1 cellular context compared by ENCODE assay signal in genomic region chr10:22228943-22229755, GRCh38.
TF ChIP-seq lines count a peak whose summit lies in the region.

No MANE protein-coding gene starts in this region.

TF ChIP-seq in WTC11, 78 proteins besides CTCF, POLR2A, EP300 and RAD21 (continued from another document and continues in another):
- TF ChIP-seq STAT6 (CRISPR knock-in tag; conservative IDR thresholded peaks at IDR 0.05; ENCODE audit: low read depth): no peak
- TF ChIP-seq E2F1 (CRISPR knock-in tag; IDR thresholded peaks at IDR 0.05): no peak
- no peak for TF ChIP-seq FOXK1 (CRISPR knock-in tag; IDR thresholded peaks at IDR 0.05)
- TF ChIP-seq RORB (CRISPR knock-in tag; IDR thresholded peaks at IDR 0.05): no peak
- TF ChIP-seq, protein P1, sequence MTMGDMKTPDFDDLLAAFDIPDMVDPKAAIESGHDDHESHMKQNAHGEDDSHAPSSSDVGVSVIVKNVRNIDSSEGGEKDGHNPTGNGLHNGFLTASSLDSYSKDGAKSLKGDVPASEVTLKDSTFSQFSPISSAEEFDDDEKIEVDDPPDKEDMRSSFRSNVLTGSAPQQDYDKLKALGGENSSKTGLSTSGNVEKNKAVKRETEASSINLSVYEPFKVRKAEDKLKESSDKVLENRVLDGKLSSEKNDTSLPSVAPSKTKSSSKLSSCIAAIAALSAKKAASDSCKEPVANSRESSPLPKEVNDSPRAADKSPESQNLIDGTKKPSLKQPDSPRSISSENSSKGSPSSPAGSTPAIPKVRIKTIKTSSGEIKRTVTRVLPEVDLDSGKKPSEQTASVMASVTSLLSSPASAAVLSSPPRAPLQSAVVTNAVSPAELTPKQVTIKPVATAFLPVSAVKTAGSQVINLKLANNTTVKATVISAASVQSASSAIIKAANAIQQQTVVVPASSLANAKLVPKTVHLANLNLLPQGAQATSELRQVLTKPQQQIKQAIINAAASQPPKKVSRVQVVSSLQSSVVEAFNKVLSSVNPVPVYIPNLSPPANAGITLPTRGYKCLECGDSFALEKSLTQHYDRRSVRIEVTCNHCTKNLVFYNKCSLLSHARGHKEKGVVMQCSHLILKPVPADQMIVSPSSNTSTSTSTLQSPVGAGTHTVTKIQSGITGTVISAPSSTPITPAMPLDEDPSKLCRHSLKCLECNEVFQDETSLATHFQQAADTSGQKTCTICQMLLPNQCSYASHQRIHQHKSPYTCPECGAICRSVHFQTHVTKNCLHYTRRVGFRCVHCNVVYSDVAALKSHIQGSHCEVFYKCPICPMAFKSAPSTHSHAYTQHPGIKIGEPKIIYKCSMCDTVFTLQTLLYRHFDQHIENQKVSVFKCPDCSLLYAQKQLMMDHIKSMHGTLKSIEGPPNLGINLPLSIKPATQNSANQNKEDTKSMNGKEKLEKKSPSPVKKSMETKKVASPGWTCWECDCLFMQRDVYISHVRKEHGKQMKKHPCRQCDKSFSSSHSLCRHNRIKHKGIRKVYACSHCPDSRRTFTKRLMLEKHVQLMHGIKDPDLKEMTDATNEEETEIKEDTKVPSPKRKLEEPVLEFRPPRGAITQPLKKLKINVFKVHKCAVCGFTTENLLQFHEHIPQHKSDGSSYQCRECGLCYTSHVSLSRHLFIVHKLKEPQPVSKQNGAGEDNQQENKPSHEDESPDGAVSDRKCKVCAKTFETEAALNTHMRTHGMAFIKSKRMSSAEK (CRISPR knock-in tag; IDR thresholded peaks at IDR 0.05; ENCODE audit: borderline replicate concordance): no peak
- no peak for TF ChIP-seq ZNF219 (CRISPR knock-in tag; IDR thresholded peaks at IDR 0.05; ENCODE audit: borderline replicate concordance)
- TF ChIP-seq IRF1 (CRISPR knock-in tag; IDR thresholded peaks at IDR 0.05): no peak
- no peak for TF ChIP-seq ZNF396 (CRISPR knock-in tag; IDR thresholded peaks at IDR 0.05; ENCODE audit: borderline replicate concordance)
- no peak for TF ChIP-seq ZNF263 (CRISPR knock-in tag; IDR thresholded peaks at IDR 0.05; ENCODE audit: low read depth)
- TF ChIP-seq NR2C2 (CRISPR knock-in tag; IDR thresholded peaks at IDR 0.05): no peak
- no peak for TF ChIP-seq ZNF425 (CRISPR knock-in tag; conservative IDR thresholded peaks at IDR 0.05)
- TF ChIP-seq NR1H2 (CRISPR knock-in tag; IDR thresholded peaks at IDR 0.05): no peak
- TF ChIP-seq HMGXB4 (CRISPR knock-in tag; IDR thresholded peaks at IDR 0.05): peak; percentile 100
- TF ChIP-seq ZNF232 (CRISPR knock-in tag; IDR thresholded peaks at IDR 0.05): 0 out of 2 replicates have a peak, but pooled peaks have one; percentile 42
- TF ChIP-seq, protein P2, sequence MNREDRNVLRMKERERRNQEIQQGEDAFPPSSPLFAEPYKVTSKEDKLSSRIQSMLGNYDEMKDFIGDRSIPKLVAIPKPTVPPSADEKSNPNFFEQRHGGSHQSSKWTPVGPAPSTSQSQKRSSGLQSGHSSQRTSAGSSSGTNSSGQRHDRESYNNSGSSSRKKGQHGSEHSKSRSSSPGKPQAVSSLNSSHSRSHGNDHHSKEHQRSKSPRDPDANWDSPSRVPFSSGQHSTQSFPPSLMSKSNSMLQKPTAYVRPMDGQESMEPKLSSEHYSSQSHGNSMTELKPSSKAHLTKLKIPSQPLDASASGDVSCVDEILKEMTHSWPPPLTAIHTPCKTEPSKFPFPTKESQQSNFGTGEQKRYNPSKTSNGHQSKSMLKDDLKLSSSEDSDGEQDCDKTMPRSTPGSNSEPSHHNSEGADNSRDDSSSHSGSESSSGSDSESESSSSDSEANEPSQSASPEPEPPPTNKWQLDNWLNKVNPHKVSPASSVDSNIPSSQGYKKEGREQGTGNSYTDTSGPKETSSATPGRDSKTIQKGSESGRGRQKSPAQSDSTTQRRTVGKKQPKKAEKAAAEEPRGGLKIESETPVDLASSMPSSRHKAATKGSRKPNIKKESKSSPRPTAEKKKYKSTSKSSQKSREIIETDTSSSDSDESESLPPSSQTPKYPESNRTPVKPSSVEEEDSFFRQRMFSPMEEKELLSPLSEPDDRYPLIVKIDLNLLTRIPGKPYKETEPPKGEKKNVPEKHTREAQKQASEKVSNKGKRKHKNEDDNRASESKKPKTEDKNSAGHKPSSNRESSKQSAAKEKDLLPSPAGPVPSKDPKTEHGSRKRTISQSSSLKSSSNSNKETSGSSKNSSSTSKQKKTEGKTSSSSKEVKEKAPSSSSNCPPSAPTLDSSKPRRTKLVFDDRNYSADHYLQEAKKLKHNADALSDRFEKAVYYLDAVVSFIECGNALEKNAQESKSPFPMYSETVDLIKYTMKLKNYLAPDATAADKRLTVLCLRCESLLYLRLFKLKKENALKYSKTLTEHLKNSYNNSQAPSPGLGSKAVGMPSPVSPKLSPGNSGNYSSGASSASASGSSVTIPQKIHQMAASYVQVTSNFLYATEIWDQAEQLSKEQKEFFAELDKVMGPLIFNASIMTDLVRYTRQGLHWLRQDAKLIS (CRISPR knock-in tag; IDR thresholded peaks at IDR 0.05; ENCODE audit: borderline replicate concordance): no peak
- no peak for TF ChIP-seq SP1 (CRISPR knock-in tag; conservative IDR thresholded peaks at IDR 0.05)
- no peak for TF ChIP-seq MXD4 (CRISPR knock-in tag; IDR thresholded peaks at IDR 0.05; ENCODE audit: borderline replicate concordance)
- TF ChIP-seq CBFB (CRISPR knock-in tag; IDR thresholded peaks at IDR 0.05; ENCODE audit: low read depth): no peak
- TF ChIP-seq ETV6 (CRISPR knock-in tag; IDR thresholded peaks at IDR 0.05): no peak; the same call in 1 of the 2 replicates
- no peak for TF ChIP-seq KAT7 (CRISPR knock-in tag; IDR thresholded peaks at IDR 0.05; ENCODE audit: borderline replicate concordance)
- no peak for TF ChIP-seq E2F4 (CRISPR knock-in tag; IDR thresholded peaks at IDR 0.05; ENCODE audit: borderline replicate concordance, low read depth)
- TF ChIP-seq SMAD4 (CRISPR knock-in tag; IDR thresholded peaks at IDR 0.05): no peak
- peak; percentile 76; the same call in 1 of the 2 replicates for TF ChIP-seq SMAD3 (CRISPR knock-in tag; IDR thresholded peaks at IDR 0.05; ENCODE audit: borderline replicate concordance)
- no peak for TF ChIP-seq SOX15 (CRISPR knock-in tag; IDR thresholded peaks at IDR 0.05)
- TF ChIP-seq ZNF416 (CRISPR knock-in tag; IDR thresholded peaks at IDR 0.05): no peak; the same call in 1 of the 2 replicates
- peak; percentile 48; the same call in 1 of the 2 replicates for TF ChIP-seq GABPB1 (CRISPR knock-in tag; IDR thresholded peaks at IDR 0.05)
- no peak for TF ChIP-seq IRF2 (CRISPR knock-in tag; IDR thresholded peaks at IDR 0.05; ENCODE audit: borderline replicate concordance, low read depth)
- TF ChIP-seq TEAD1 (CRISPR knock-in tag; IDR thresholded peaks at IDR 0.05): peak; percentile 59
- TF ChIP-seq, protein P3, sequence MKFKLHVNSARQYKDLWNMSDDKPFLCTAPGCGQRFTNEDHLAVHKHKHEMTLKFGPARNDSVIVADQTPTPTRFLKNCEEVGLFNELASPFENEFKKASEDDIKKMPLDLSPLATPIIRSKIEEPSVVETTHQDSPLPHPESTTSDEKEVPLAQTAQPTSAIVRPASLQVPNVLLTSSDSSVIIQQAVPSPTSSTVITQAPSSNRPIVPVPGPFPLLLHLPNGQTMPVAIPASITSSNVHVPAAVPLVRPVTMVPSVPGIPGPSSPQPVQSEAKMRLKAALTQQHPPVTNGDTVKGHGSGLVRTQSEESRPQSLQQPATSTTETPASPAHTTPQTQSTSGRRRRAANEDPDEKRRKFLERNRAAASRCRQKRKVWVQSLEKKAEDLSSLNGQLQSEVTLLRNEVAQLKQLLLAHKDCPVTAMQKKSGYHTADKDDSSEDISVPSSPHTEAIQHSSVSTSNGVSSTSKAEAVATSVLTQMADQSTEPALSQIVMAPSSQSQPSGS (CRISPR knock-in tag; IDR thresholded peaks at IDR 0.05; ENCODE audit: borderline replicate concordance, low read depth): no peak
- peak; percentile 71; the same call in 1 of the 2 replicates for TF ChIP-seq FOXP1 (CRISPR knock-in tag; IDR thresholded peaks at IDR 0.05; ENCODE audit: borderline replicate concordance)
- TF ChIP-seq JUN (CRISPR knock-in tag; IDR thresholded peaks at IDR 0.05): no peak
- TF ChIP-seq HMGA2 (CRISPR knock-in tag; IDR thresholded peaks at IDR 0.05): no peak
- TF ChIP-seq, protein P4, sequence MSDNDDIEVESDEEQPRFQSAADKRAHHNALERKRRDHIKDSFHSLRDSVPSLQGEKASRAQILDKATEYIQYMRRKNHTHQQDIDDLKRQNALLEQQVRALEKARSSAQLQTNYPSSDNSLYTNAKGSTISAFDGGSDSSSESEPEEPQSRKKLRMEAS (CRISPR knock-in tag; IDR thresholded peaks at IDR 0.05): peak; percentile 52; the same call in 1 of the 2 replicates
- TF ChIP-seq E2F5 (CRISPR knock-in tag; IDR thresholded peaks at IDR 0.05): peak; percentile 82
- no peak for TF ChIP-seq CREB1 (CRISPR knock-in tag; IDR thresholded peaks at IDR 0.05)
- TF ChIP-seq NR3C1 (CRISPR knock-in tag; conservative IDR thresholded peaks at IDR 0.05; ENCODE audit: low read depth): no peak
